Comparison of ENCODE assay signal across 11 cellular contexts in genomic region chr7:99273561-99273960, GRCh38. TPM values are rescaled to one million over a fixed set of nuclear protein-coding genes. Genes with fewer than 3 reads are reported as not detected.
"Had no signal": no experiment of that assay in that cellular context is flagged by ENCODE, and none has a peak within 500 bp of the region (broad histone marks: within the 10 kb centered on the region; RNA-seq: fewer than 3 reads in every experiment).

No MANE protein-coding gene starts in this region.

RNA-seq across cellular contexts. Expression of gene MYH16, which starts 0.9 kb away (rescaled TPM):
- total RNA-seq: adrenal gland; esophagus mucosa; heart right ventricle; left ventricle myocardium superior; mucosa of descending colon; naive thymus-derived CD4-positive, alpha-beta T cell; osteocyte; right atrium auricular region; T-helper 17 cell; temporal lobe had no signal
- polyA plus RNA-seq: heart right ventricle; immature natural killer cell; naive thymus-derived CD4-positive, alpha-beta T cell had no signal
